ENCODE assay signal across 30 cellular contexts in the genomic region with DNA sequence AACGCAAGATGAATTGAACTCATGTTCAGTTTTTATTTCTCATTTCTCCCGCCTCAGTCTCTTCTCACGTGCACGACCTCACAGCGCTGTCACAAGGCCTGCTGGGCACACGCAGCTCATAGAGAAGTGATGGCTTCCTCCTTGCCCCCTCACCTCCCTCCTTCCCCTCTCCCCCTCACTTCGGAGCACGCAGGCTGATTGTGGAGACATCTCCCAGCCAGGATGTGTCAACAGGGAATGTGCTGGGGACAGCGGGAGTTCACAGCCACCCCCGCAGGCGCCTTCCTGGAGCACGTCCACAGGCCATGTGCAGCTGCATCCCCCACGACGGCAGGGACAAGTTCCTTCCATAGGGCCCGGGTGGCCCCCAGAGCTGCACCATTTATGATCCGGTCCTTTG. TPM values are rescaled to one million over a fixed set of nuclear protein-coding genes. Genes with fewer than 3 reads are reported as not detected.
A peak's percentile ranks its signal among the peaks of the same experiment; 100 is the strongest.
DNase-seq lines count a peak whose midpoint lies in the region; ATAC-seq and TF ChIP-seq lines count a peak whose summit lies in the region.
"Had no signal": no experiment of that assay in that cellular context is flagged by ENCODE, and none has a peak within 500 bp of the region (broad histone marks: within the 10 kb centered on the region; RNA-seq: fewer than 3 reads in every experiment).

No MANE protein-coding gene starts in this region.

- peak; percentile 18 for TF ChIP-seq POLR2A in right lobe of liver (IDR thresholded peaks at IDR 0.05)

- DNase-seq in SK-N-SH (peak; percentile 36), T-helper 17 cell (no peak), right lobe of liver (peak; percentile 72 to 87 (median 84)), posterior vena cava (ENCODE audit: low spot score) (peak; percentile 44), D341Med (ENCODE audit: low spot score) (no peak)
- DNase-seq in stimulated activated naive CD4-positive, alpha-beta T cell treated with Interleukin-2 at 50 U/mL for 16 hours (lab: John Stamatoyannopoulos, UW) = no peak
- DNase-seq: 8988T; activated B cell treated with CpG ODN at 0.5 μM for 24 hours; activated CD4-positive, alpha-beta memory T cell treated with anti-CD3 and anti-CD28 coated beads for 36 hours; activated naive CD4-positive, alpha-beta T cell treated with anti-CD3 and anti-CD28 coated beads, Interleukin-2, amount 50 U/mL, for 16 hours; CD4-positive, alpha-beta T cell; effector memory CD8-positive, alpha-beta T cell; erythroblast; H9; naive thymus-derived CD8-positive, alpha-beta T cell; NCI-H1092 treated with DMSO at 0.1 percent for 48 hours; NCI-H2029; NCI-H524 treated with DMSO at 0.1 percent for 48 hours; NK-92 treated with Interleukin-12 subunit alpha and Interleukin-12 subunit beta, amount 100 ng/mL, for 24 hours; SHP77 treated with DMSO at 0.1 percent for 48 hours; stimulated activated CD4-positive, alpha-beta T cell treated with anti-CD3 and anti-CD28 coated beads, Interleukin-15, amount 100 ng/mL, for 24 hours; SW 1271 had no signal

- H3F3A ChIP-seq in SK-N-SH (replicated peaks; ENCODE audit: insufficient read depth) = no peaks in the 10 kb centered on the region

- intact Hi-C loops in right lobe of liver (cut with DNase I) (no loop called here), posterior vena cava (cut with DNase I) (no loop called here)

- H3K36me3 ChIP-seq in SK-N-SH (replicated peaks in 1 of 2; ENCODE audit: control insufficient read depth in 1 of 2, insufficient read depth in 2 of 2, low read length in 1 of 2) = no peaks in the 10 kb centered on the region
- H3K36me3 ChIP-seq in right lobe of liver = peaks cover 0 to 5% (median 0%) of the 10 kb centered on the region in 4 donors
- H3K36me3 ChIP-seq: tibial artery had no signal

- TF ChIP-seq RAD21 in SK-N-SH (IDR thresholded peaks at IDR 0.05; ENCODE audit: low read length) = no peak

- no peaks in the 10 kb centered on the region; a peak in 1 of 4 replicates for H3K4me1 ChIP-seq in SK-N-SH (ENCODE audit: control insufficient read depth in 1 of 2, insufficient read depth in 2 of 2, low read depth in 1 of 2, low read length in 1 of 2)
- H3K4me1 ChIP-seq in right lobe of liver = peaks cover 0 to 41% (median 6%) of the 10 kb centered on the region in 4 donors
- H3K4me1 ChIP-seq: parathyroid adenoma, tibial artery had no signal

- H3K27ac ChIP-seq in SK-N-SH (ENCODE audit: low read depth in 2 of 2, low read length in 1 of 2) = no peak overlapping the region
- peak overlapping the region; percentile 75 to 90 (median 83) for H3K27ac ChIP-seq in right lobe of liver
- H3K27ac ChIP-seq: coronary artery, parathyroid adenoma, tibial artery had no signal

- no peak overlapping the region for H3K9ac ChIP-seq in SK-N-SH
- H3K9ac ChIP-seq: parathyroid adenoma had no signal

- no peak for TF ChIP-seq EP300 in SK-N-SH (IDR thresholded peaks at IDR 0.05; ENCODE audit: borderline replicate concordance in 1 of 2, low read depth in 1 of 2, low read length in 1 of 2)

- peaks cover 28% of the 10 kb centered on the region for H3K27me3 Mint-ChIP-seq in T-helper 17 cell

- H3K9me3 ChIP-seq in SK-N-SH (no peaks in the 10 kb centered on the region), T-helper 17 cell (ENCODE audit: control insufficient read depth, low read length, poor library complexity, severe bottlenecking) (no peaks in the 10 kb centered on the region), right lobe of liver (no peaks in the 10 kb centered on the region)
- H3K9me3 ChIP-seq: tibial artery had no signal

- H3K4me2 ChIP-seq in SK-N-SH = no peak overlapping the region

- TF ChIP-seq CTCF in SK-N-SH (IDR thresholded peaks at IDR 0.05) = no peak
- no peak for TF ChIP-seq CTCF in right lobe of liver (IDR thresholded peaks at IDR 0.05)

- no peak for ATAC-seq in SK-N-SH treated with all-trans-retinoic acid at 6 μM for 48 hours
- ATAC-seq in T-helper 17 cell = no peak
- peak; percentile 26 to 64 (median 46) for ATAC-seq in right lobe of liver
- no peak for ATAC-seq in GM21786 (IDR thresholded peaks at IDR 0.05; ENCODE audit: unreplicated experiment)
- ATAC-seq: activated T-helper 17 cell treated with anti-CD3 and anti-CD28 coated beads, Interleukin-2, amount 50 U/mL, for 72 hours; effector memory CD8-positive, alpha-beta T cell; naive thymus-derived CD8-positive, alpha-beta T cell had no signal

- CTCF ChIA-PET in SK-N-SH (lab: Yijun Ruan, JAX) = interaction anchor here (1.0 to 5.2 kb wide), 3 partner anchors 15 to 215 kb away, joined by 3 to 28 read pairs (median 13); no protein-coding TSS in a partner anchor

- H3K4me3 Mint-ChIP-seq in T-helper 17 cell = no peak overlapping the region
- H3K4me3 Mint-ChIP-seq: activated B cell treated with CpG ODN at 0.5 μM for 24 hours; activated CD4-positive, alpha-beta memory T cell treated with anti-CD3 and anti-CD28 coated beads for 36 hours; activated T-helper 17 cell treated with anti-CD3 and anti-CD28 coated beads, Interleukin-2, amount 50 U/mL, for 72 hours; CD4-positive, alpha-beta T cell; effector memory CD8-positive, alpha-beta T cell; H9; stimulated activated naive CD8-positive, alpha-beta T cell treated with anti-CD3 and anti-CD28 coated beads, Interleukin-15, Interleukin-2, amounts not matched to agents 100 ng/mL and 50 ng/mL, for 24 hours had no signal

- no peaks in the 10 kb centered on the region for H3K36me3 Mint-ChIP-seq in T-helper 17 cell (ENCODE audit: low read depth)
- H3K36me3 Mint-ChIP-seq: activated CD4-positive, alpha-beta memory T cell treated with anti-CD3 and anti-CD28 coated beads for 36 hours; naive thymus-derived CD8-positive, alpha-beta T cell had no signal

- H3K4me1 Mint-ChIP-seq in T-helper 17 cell = no peaks in the 10 kb centered on the region
- H3K4me1 Mint-ChIP-seq: activated B cell treated with CpG ODN at 0.5 μM for 24 hours; activated T-helper 17 cell treated with anti-CD3 and anti-CD28 coated beads, Interleukin-2, amount 50 U/mL, for 72 hours had no signal

- H3K4me3 ChIP-seq in SK-N-SH (ENCODE audit: low read depth in 2 of 2, low read length in 1 of 2) (no peak overlapping the region), right lobe of liver (peak overlapping the region in 2 of 3 donors; percentile 42 to 51)
- H3K4me3 ChIP-seq: coronary artery, tibial artery had no signal

- POLR2A ChIA-PET in SK-N-SH (lab: Yijun Ruan, JAX) = no interaction called here

- no peaks in the 10 kb centered on the region for H3K27me3 ChIP-seq in SK-N-SH (ENCODE audit: insufficient read depth)
- H3K27me3 ChIP-seq in right lobe of liver = no peaks in the 10 kb centered on the region

- no peaks in the 10 kb centered on the region for H3K79me2 ChIP-seq in SK-N-SH (ENCODE audit: insufficient read depth)
- H3K79me2 ChIP-seq: parathyroid adenoma had no signal

- no peak overlapping the region for H2AFZ ChIP-seq in SK-N-SH (ENCODE audit: low read depth)
- H2AFZ ChIP-seq: parathyroid adenoma had no signal

- peak overlapping the region; percentile 4 for H3K27ac Mint-ChIP-seq in T-helper 17 cell
- H3K27ac Mint-ChIP-seq: activated B cell treated with CpG ODN at 0.5 μM for 24 hours; activated CD4-positive, alpha-beta memory T cell treated with anti-CD3 and anti-CD28 coated beads for 36 hours; activated T-helper 17 cell treated with anti-CD3 and anti-CD28 coated beads, Interleukin-2, amount 50 U/mL, for 72 hours; CD4-positive, alpha-beta T cell; effector memory CD8-positive, alpha-beta T cell; stimulated activated naive CD8-positive, alpha-beta T cell treated with anti-CD3 and anti-CD28 coated beads, Interleukin-15, Interleukin-2, amounts not matched to agents 100 ng/mL and 50 ng/mL, for 24 hours had no signal

- 69% methylated on average over 12 of the region's 16 CpGs for WGBS in SK-N-SH (ENCODE audit: low lambda C conversion rate)
- WGBS in right lobe of liver (ENCODE audit: insufficient coverage, low coverage, low lambda C conversion rate, missing lambda C conversion rate) = 27% methylated on average over 14 of the region's 16 CpGs

- H3K9me2 ChIP-seq in SK-N-SH = no peaks in the 10 kb centered on the region

- H4K20me1 ChIP-seq in SK-N-SH (ENCODE audit: insufficient read depth) = no peaks in the 10 kb centered on the region

TF ChIP-seq in SK-N-SH, 30 proteins besides CTCF, POLR2A, EP300 and RAD21 (continues in another document):
- no peak for TF ChIP-seq TAF1 (IDR thresholded peaks at IDR 0.05; ENCODE audit: borderline replicate concordance, low read depth, low read length)

TF ChIP-seq in SK-N-SH treated with all-trans-retinoic acid at 6 μM for 48 hours, 23 proteins besides CTCF, POLR2A, EP300 and RAD21 (continues in another document):
- TF ChIP-seq ZNF565 (CRISPR knock-in tag; conservative IDR thresholded peaks at IDR 0.05; ENCODE audit: low read depth) (no peak), ESRRG (CRISPR knock-in tag; IDR thresholded peaks at IDR 0.05) (no peak), TOX (CRISPR knock-in tag; IDR thresholded peaks at IDR 0.05; ENCODE audit: borderline replicate concordance) (no peak), ZC3H10 (CRISPR knock-in tag; IDR thresholded peaks at IDR 0.05) (no peak), RARB (CRISPR knock-in tag; IDR thresholded peaks at IDR 0.05) (no peak), BACH2 (CRISPR knock-in tag; IDR thresholded peaks at IDR 0.05; ENCODE audit: borderline replicate concordance) (no peak), ZFP3 (CRISPR knock-in tag; IDR thresholded peaks at IDR 0.05) (no peak), GLIS3 (CRISPR knock-in tag; IDR thresholded peaks at IDR 0.05) (no peak), ZNF8 (CRISPR knock-in tag; IDR thresholded peaks at IDR 0.05) (no peak), PPARA (CRISPR knock-in tag; IDR thresholded peaks at IDR 0.05; ENCODE audit: borderline replicate concordance) (no peak), TCF4 (CRISPR knock-in tag; IDR thresholded peaks at IDR 0.05; ENCODE audit: borderline replicate concordance) (no peak)

RNA-seq across cellular contexts. Expression of gene KRTAP5-6, which starts 29.1 kb away (rescaled TPM):
- not detected in 2 replicates for polyA plus RNA-seq in SK-N-SH (2012; rRNA removed)
- not detected in 2 replicates for polyA plus RNA-seq in SK-N-SH (2012; cell fraction: cytosol; rRNA removed)
- not detected in 2 replicates for polyA plus RNA-seq in SK-N-SH (2012; cell fraction: nucleus; rRNA removed)
- total RNA-seq in T-helper 17 cell (not detected), right lobe of liver (1 to 10 TPM in 3 of 6 experiments, under 1 TPM in 2, not detected in 1; 0.79 to 1.5 (median 1.2) TPM), posterior vena cava (not detected)
- total RNA-seq: activated B cell treated with CpG ODN at 0.5 μM for 24 hours; activated CD4-positive, alpha-beta memory T cell treated with anti-CD3 and anti-CD28 coated beads for 36 hours; activated T-helper 17 cell treated with anti-CD3 and anti-CD28 coated beads, Interleukin-2, amount 50 U/mL, for 72 hours; bronchial epithelial cell; CD4-positive, alpha-beta T cell; H9; naive thymus-derived CD8-positive, alpha-beta T cell had no signal
- polyA plus RNA-seq: naive thymus-derived CD8-positive, alpha-beta T cell had no signal

RNA-seq across cellular contexts. Expression of gene KRTAP5-5, which starts 38.3 kb away (rescaled TPM):
- polyA plus RNA-seq in SK-N-SH (2012; rRNA removed) = not detected in 2 replicates
- not detected in 2 replicates for polyA plus RNA-seq in SK-N-SH (2012; cell fraction: cytosol; rRNA removed)
- not detected in 2 replicates for polyA plus RNA-seq in SK-N-SH (2012; cell fraction: nucleus; rRNA removed)
- total RNA-seq in T-helper 17 cell (not detected), right lobe of liver (not detected), posterior vena cava (not detected)
- total RNA-seq: activated B cell treated with CpG ODN at 0.5 μM for 24 hours; activated CD4-positive, alpha-beta memory T cell treated with anti-CD3 and anti-CD28 coated beads for 36 hours; activated T-helper 17 cell treated with anti-CD3 and anti-CD28 coated beads, Interleukin-2, amount 50 U/mL, for 72 hours; bronchial epithelial cell; CD4-positive, alpha-beta T cell; H9; naive thymus-derived CD8-positive, alpha-beta T cell had no signal
- polyA plus RNA-seq: naive thymus-derived CD8-positive, alpha-beta T cell had no signal

RNA-seq across cellular contexts. Expression of gene KRTAP5-4, which starts 46.0 kb away (rescaled TPM):
- not detected in 2 replicates for polyA plus RNA-seq in SK-N-SH (2012; rRNA removed)
- polyA plus RNA-seq in SK-N-SH (2012; cell fraction: cytosol; rRNA removed) = not detected in 2 replicates
- not detected in 2 replicates for polyA plus RNA-seq in SK-N-SH (2012; cell fraction: nucleus; rRNA removed)
- total RNA-seq in T-helper 17 cell (not detected), right lobe of liver (not detected), posterior vena cava (not detected)
- total RNA-seq: activated B cell treated with CpG ODN at 0.5 μM for 24 hours; activated CD4-positive, alpha-beta memory T cell treated with anti-CD3 and anti-CD28 coated beads for 36 hours; activated T-helper 17 cell treated with anti-CD3 and anti-CD28 coated beads, Interleukin-2, amount 50 U/mL, for 72 hours; bronchial epithelial cell; CD4-positive, alpha-beta T cell; H9; naive thymus-derived CD8-positive, alpha-beta T cell had no signal
- polyA plus RNA-seq: naive thymus-derived CD8-positive, alpha-beta T cell had no signal

RNA-seq across cellular contexts. Expression of gene KRTAP5-3, which starts 59.6 kb away (rescaled TPM):
- not detected in 2 replicates for polyA plus RNA-seq in SK-N-SH (2012; rRNA removed)
- polyA plus RNA-seq in SK-N-SH (2012; cell fraction: cytosol; rRNA removed) = not detected in 2 replicates
- polyA plus RNA-seq in SK-N-SH (2012; cell fraction: nucleus; rRNA removed) = not detected in 2 replicates
- total RNA-seq in T-helper 17 cell (not detected), right lobe of liver (not detected), posterior vena cava (not detected)
- total RNA-seq: activated B cell treated with CpG ODN at 0.5 μM for 24 hours; activated CD4-positive, alpha-beta memory T cell treated with anti-CD3 and anti-CD28 coated beads for 36 hours; activated T-helper 17 cell treated with anti-CD3 and anti-CD28 coated beads, Interleukin-2, amount 50 U/mL, for 72 hours; bronchial epithelial cell; CD4-positive, alpha-beta T cell; H9; naive thymus-derived CD8-positive, alpha-beta T cell had no signal
- polyA plus RNA-seq: naive thymus-derived CD8-positive, alpha-beta T cell had no signal

Comparison
In these comparisons a context has a peak if more than half of its experiments do, and no peak if none do; other contexts are left out.
1. DNase-seq: peak in SK-N-SH (single experiment), right lobe of liver (3 of 3) and posterior vena cava (single experiment); none in T-helper 17 cell (0 of 3), stimulated activated naive CD4-positive, alpha-beta T cell treated with Interleukin-2 at 50 U/mL for 16 hours (single experiment) and D341Med (single experiment).
2. H3K27ac ChIP-seq: peak in right lobe of liver (3 of 3); none in SK-N-SH (0 of 2).
3. H3K4me3 ChIP-seq: peak in right lobe of liver (2 of 3); none in SK-N-SH (0 of 2).
4. ATAC-seq: peak in right lobe of liver (4 of 4); none in SK-N-SH treated with all-trans-retinoic acid at 6 μM for 48 hours (single experiment), T-helper 17 cell (single experiment) and GM21786 (single experiment).